16 cellular contexts compared by ENCODE assay signal in genomic region chr17:82563318-82563717, GRCh38. TPM values are rescaled to one million over a fixed set of nuclear protein-coding genes. Genes with fewer than 3 reads are reported as not detected.
DNase-seq lines count a peak whose midpoint lies in the region; ATAC-seq and TF ChIP-seq lines count a peak whose summit lies in the region.
"Had no signal": no experiment of that assay in that cellular context is flagged by ENCODE, and none has a peak within 500 bp of the region (broad histone marks: within the 10 kb centered on the region; RNA-seq: fewer than 3 reads in every experiment).

No MANE protein-coding gene starts in this region.

- H3K36me3 Mint-ChIP-seq in GM23338 (ENCODE audit: low read depth) (peaks cover 21% of the 10 kb centered on the region), mesothelial cell of epicardium (peaks cover 13% of the 10 kb centered on the region)

- H3K9me3 Mint-ChIP-seq in GM23338 (no peaks in the 10 kb centered on the region), mesothelial cell of epicardium (no peaks in the 10 kb centered on the region)

- ATAC-seq in GM23338 (no peak), HG03520 (IDR thresholded peaks at IDR 0.05; ENCODE audit: unreplicated experiment) (no peak)

- no peak overlapping the region for H2AFZ ChIP-seq in GM23338

- H3K4me2 ChIP-seq in GM23338: no peak overlapping the region

- no peak overlapping the region for H3K27ac ChIP-seq in GM23338 (ENCODE audit: low read depth)
- H3K27ac ChIP-seq in substantia nigra (ENCODE audit: low read depth, low read length, poor library complexity, severe bottlenecking): peak overlapping the region; percentile 2

- H3F3A ChIP-seq in GM23338 (replicated peaks; ENCODE audit: low read depth): peaks cover 5% of the 10 kb centered on the region; the same call in 1 of the 2 replicates

- H3K27me3 Mint-ChIP-seq in GM23338 (ENCODE audit: insufficient read depth, low read depth, poor library complexity): peaks cover 11% of the 10 kb centered on the region
- no peaks in the 10 kb centered on the region for H3K27me3 Mint-ChIP-seq in mesothelial cell of epicardium (ENCODE audit: low read depth)

- DNase-seq in GM23338 (ENCODE audit: low spot score) (no peak), amniotic epithelial cell (ENCODE audit: low read depth) (peak; percentile 9), mesothelial cell of epicardium (ENCODE audit: low spot score in 2 of 2, unreplicated experiment in 2 of 2) (no peak), substantia nigra (lab: John Stamatoyannopoulos, UW) (no peak), islet precursor cell (no peak), T1000 (lab: John Stamatoyannopoulos, UW) (no peak)
- no peak for DNase-seq in stimulated activated CD4-positive, alpha-beta T cell treated with anti-CD3 and anti-CD28 coated beads, Interleukin-4, amount 100 ng/mL, for 24 hours
- DNase-seq: AML-193, HCEC 1CT, MM.1S, NCI-H1105, NCI-H1694 treated with DMSO at 0.1 percent for 48 hours, NCI-H510A, NCI-H774, SHP77 treated with DMSO at 0.1 percent for 48 hours had no signal

- H3K27ac Mint-ChIP-seq in GM23338 (0 out of 2 replicates have a peak overlapping the region, but pooled peaks have one; percentile 23), mesothelial cell of epicardium (peak overlapping the region; percentile 34)

- no peak overlapping the region for H3K4me3 Mint-ChIP-seq in GM23338
- no peak overlapping the region for H3K4me3 Mint-ChIP-seq in mesothelial cell of epicardium

- H4K20me1 ChIP-seq in GM23338 (replicated peaks; ENCODE audit: insufficient read depth): peaks cover 81% of the 10 kb centered on the region

- H3K36me3 ChIP-seq in GM23338 (ENCODE audit: insufficient read depth): peaks cover 18% of the 10 kb centered on the region

- H3K79me2 ChIP-seq in GM23338 (replicated peaks; ENCODE audit: insufficient read depth): peaks cover 95% of the 10 kb centered on the region

- TF ChIP-seq CTCF in GM23338 (conservative IDR thresholded peaks at IDR 0.05; ENCODE audit: low read depth in 2 of 2) (no peak), mesothelial cell of epicardium (IDR thresholded peaks at IDR 0.05; ENCODE audit: unreplicated experiment) (no peak)

- H3K4me1 Mint-ChIP-seq in GM23338: peaks cover 29% of the 10 kb centered on the region
- H3K4me1 Mint-ChIP-seq in mesothelial cell of epicardium: peaks cover 7% of the 10 kb centered on the region

- H3K9me2 ChIP-seq in GM23338 (ENCODE audit: insufficient read depth): no peaks in the 10 kb centered on the region

- no peak overlapping the region for H3K4me3 ChIP-seq in GM23338

- no peaks in the 10 kb centered on the region for H3K27me3 ChIP-seq in GM23338 (ENCODE audit: insufficient read depth)

- no peaks in the 10 kb centered on the region; the same call in 1 of the 2 replicates for H3K4me1 ChIP-seq in GM23338 (ENCODE audit: insufficient read depth)

TF ChIP-seq in GM23338, 12 proteins besides CTCF, POLR2A, EP300 and RAD21:
- TF ChIP-seq ZNF331 (CRISPR knock-in tag; IDR thresholded peaks at IDR 0.05; ENCODE audit: low read depth): no peak
- no peak for TF ChIP-seq EZH2 (IDR thresholded peaks at IDR 0.05; ENCODE audit: low read depth, unreplicated experiment)

RNA-seq across cellular contexts. Expression of gene FOXK2, which starts 43.8 kb away (rescaled TPM):
- 62.4 and 66.0 TPM in 2 replicates for total RNA-seq in GM23338 (2014; rRNA removed; shearing (Covaris generic))
- polyA plus RNA-seq in GM23338 (2016; fragmentation: Nextera tagmentation; extraction: Ambion mirVana): 12.2 and 12.3 TPM in 2 replicates
- 88.3 to 92.0 TPM (median 91.7 TPM) in 3 replicates for total RNA-seq in mesothelial cell of epicardium
